Comparison of ENCODE assay signal across 7 cellular contexts in genomic region chr1:197327776-197328364, GRCh38. TPM values are rescaled to one million over a fixed set of nuclear protein-coding genes. Genes with fewer than 3 reads are reported as not detected.
A peak's percentile ranks its signal among the peaks of the same experiment; 100 is the strongest.
DNase-seq lines count a peak whose midpoint lies in the region; ATAC-seq, FAIRE-seq and TF ChIP-seq lines count a peak whose summit lies in the region.

No MANE protein-coding gene starts in this region.

- intact Hi-C loops in K562 (cut with micrococcal nuclease): loop anchor here (1.0 to 10.0 kb wide), 3 partner anchors 28 to 537 kb away; no protein-coding TSS in a partner anchor

- FAIRE-seq in K562 (lab: Jason Lieb, UNC): no peak

- ATAC-seq in K562 (peak; percentile 75; the same call in 2 of the 3 replicates), HG03378 (IDR thresholded peaks at IDR 0.05; ENCODE audit: unreplicated experiment) (no peak), HG02610 (IDR thresholded peaks at IDR 0.05; ENCODE audit: unreplicated experiment) (no peak)

- H2AFZ ChIP-seq in K562 (ENCODE audit: low read depth, low read length): no peak overlapping the region
- no peak overlapping the region for H2AFZ ChIP-seq in osteoblast (ENCODE audit: low read length)

- TF ChIP-seq CTCF in GM10248 (IDR thresholded peaks at IDR 0.05; ENCODE audit: control extremely low read depth, extremely low read depth, low read depth, missing control alignments) (peak; percentile 52), K562 (IDR thresholded peaks at IDR 0.05 in 2 of 3, conservative IDR thresholded peaks at IDR 0.05 in 1 of 3; ENCODE audit: insufficient read depth in 2 of 3, low read depth in 1 of 3, low read length in 3 of 3) (peak; percentile 32 to 65 (median 56); a peak in 5 of 6 replicates), osteoblast (IDR thresholded peaks at IDR 0.05; ENCODE audit: extremely low read depth, low read depth, low read length) (peak; percentile 71)

- TF ChIP-seq POLR2A in K562 (conservative IDR thresholded peaks at IDR 0.05): no peak

- POLR2A ChIA-PET in GM10248 (lab: Yijun Ruan, JAX): no interaction called here
- POLR2A ChIA-PET in K562 (lab: Yijun Ruan, JAX): no interaction called here

- DNase-seq in GM10248 (ENCODE audit: extremely low spot score) (no peak), K562 (ENCODE audit: extremely low read depth in 1 of 4, low spot score in 3 of 4) (no peak), osteoblast (ENCODE audit: insufficient read length, low spot score, missing footprints) (peak; percentile 32), NCI-H226 (no peak)

- no peaks in the 10 kb centered on the region for H3K36me3 ChIP-seq in K562 (ENCODE audit: control insufficient read depth, insufficient read depth, low read length)
- H3K36me3 ChIP-seq in osteoblast (ENCODE audit: insufficient read depth, low read length): no peaks in the 10 kb centered on the region

- no peak for TF ChIP-seq EP300 in Ishikawa (IDR thresholded peaks at IDR 0.05; ENCODE audit: borderline replicate concordance)
- no peak for TF ChIP-seq EP300 in K562 (IDR thresholded peaks at IDR 0.05; ENCODE audit: low read length)

- H3K4me2 ChIP-seq in K562 (ENCODE audit: insufficient read depth, low read length) (no peak overlapping the region), osteoblast (ENCODE audit: insufficient read depth, low read length) (no peak overlapping the region)

- H3K4me3 ChIP-seq in K562 (no peak overlapping the region), osteoblast (ENCODE audit: insufficient read depth, low read length) (no peak overlapping the region)

- CTCF ChIA-PET in GM10248 (lab: Yijun Ruan, JAX): interaction anchor here (0.6 to 2.5 kb wide), 3 partner anchors 21 to 30 kb away, joined by 3 to 6 read pairs (median 3); no protein-coding TSS in a partner anchor
- CTCF ChIA-PET in K562 (lab: Yijun Ruan, JAX; ENCODE audit: low intra/inter-chr PET ratio): interaction anchor here (3.6 kb wide), 1 partner anchor 29 kb away, joined by 9 read pairs; no protein-coding TSS in a partner anchor

- H4K20me1 ChIP-seq in K562 (replicated peaks; ENCODE audit: control insufficient read depth, insufficient read depth, low read length): no peaks in the 10 kb centered on the region
- H4K20me1 ChIP-seq in osteoblast (ENCODE audit: insufficient read depth, low read length): no peaks in the 10 kb centered on the region

- no peak overlapping the region for H3K9ac ChIP-seq in K562 (ENCODE audit: insufficient read depth in 1 of 2, low read depth in 2 of 2, low read length in 2 of 2)

- in situ Hi-C loops in K562 (cut with MboI): no loop called here

- WGBS in K562 (ENCODE audit: insufficient coverage, low coverage, missing lambda C conversion rate): 0% methylated on average over 2 of the region's 2 CpGs

- H3K4me1 ChIP-seq in K562 (replicated peaks in 1 of 2; ENCODE audit: control insufficient read depth in 2 of 2, insufficient read depth in 2 of 2, low read length in 2 of 2): no peaks in the 10 kb centered on the region
- no peaks in the 10 kb centered on the region for H3K4me1 ChIP-seq in osteoblast (ENCODE audit: insufficient read depth, low read length)

- TF ChIP-seq RAD21 in Ishikawa (IDR thresholded peaks at IDR 0.05; ENCODE audit: low read depth): peak; percentile 46
- TF ChIP-seq RAD21 in K562 (CRISPR knock-in tag; conservative IDR thresholded peaks at IDR 0.05 in 1 of 2, IDR thresholded peaks at IDR 0.05 in 1 of 2): peak; percentile 63 to 74

- no peaks in the 10 kb centered on the region for H3K9me1 ChIP-seq in K562 (ENCODE audit: control insufficient read depth, insufficient read depth, low read length)

- H3K27me3 ChIP-seq in K562 (ENCODE audit: control insufficient read depth in 2 of 2, insufficient read depth in 2 of 2, low read length in 2 of 2) (no peaks in the 10 kb centered on the region), osteoblast (ENCODE audit: insufficient read depth, low read length) (no peaks in the 10 kb centered on the region)

- H3K27ac ChIP-seq in K562 (ENCODE audit: extremely low read depth, low read depth, low read length): no peak overlapping the region
- H3K27ac ChIP-seq in osteoblast (ENCODE audit: low read depth, low read length): no peak overlapping the region

- no peaks in the 10 kb centered on the region for H3K79me2 ChIP-seq in K562 (ENCODE audit: control insufficient read depth, insufficient read depth, low read length)
- no peaks in the 10 kb centered on the region for H3K79me2 ChIP-seq in osteoblast (ENCODE audit: insufficient read depth, low read length)

- no peaks in the 10 kb centered on the region for H3K9me3 ChIP-seq in K562 (replicated peaks; ENCODE audit: control insufficient read depth, insufficient read depth, low read depth, low read length)
- H3K9me3 ChIP-seq in osteoblast (ENCODE audit: low read depth, low read length): no peaks in the 10 kb centered on the region

- no TSS peak for BruUV-seq in K562 (replicated peaks; lab: Mats Ljungman, UMichigan)

TF ChIP-seq in Ishikawa, 13 proteins besides CTCF, POLR2A, EP300 and RAD21 (continues in another document):
- TF ChIP-seq EGR1 (IDR thresholded peaks at IDR 0.05) (no peak), REST (IDR thresholded peaks at IDR 0.05; ENCODE audit: low read depth) (no peak), CREB1 (IDR thresholded peaks at IDR 0.05; ENCODE audit: low read depth) (no peak)

TF ChIP-seq in K562, 482 proteins besides CTCF, POLR2A, EP300 and RAD21:
- no peak for TF ChIP-seq NONO (IDR thresholded peaks at IDR 0.05; ENCODE audit: low read depth in 2 of 2, low read length in 1 of 2)
- no peak for TF ChIP-seq ETV1 (tag; conservative IDR thresholded peaks at IDR 0.05; ENCODE audit: low read depth)
- TF ChIP-seq ZNF740 (CRISPR knock-in tag; IDR thresholded peaks at IDR 0.05): no peak
- TF ChIP-seq ZNF740 (tag; IDR thresholded peaks at IDR 0.05): no peak
- no peak for TF ChIP-seq SAP30 (IDR thresholded peaks at IDR 0.05; ENCODE audit: borderline replicate concordance, insufficient read depth, low read depth, low read length, poor library complexity, severe bottlenecking)
- TF ChIP-seq ESRRB (CRISPR knock-in tag; IDR thresholded peaks at IDR 0.05; ENCODE audit: borderline replicate concordance): no peak
- no peak for TF ChIP-seq JUND (IDR thresholded peaks at IDR 0.05; ENCODE audit: borderline replicate concordance, low read depth, low read length)
- no peak for TF ChIP-seq JUND (tag; IDR thresholded peaks at IDR 0.05; ENCODE audit: borderline replicate concordance, low read depth, low read length)
- 0 out of 2 replicates have a peak, but pooled peaks have one; percentile 13 for TF ChIP-seq SMC3 (conservative IDR thresholded peaks at IDR 0.05; ENCODE audit: insufficient read depth, low read depth, low read length)
- 0 out of 2 replicates have a peak, but pooled peaks have one; percentile 10 for TF ChIP-seq NCOR1 (IDR thresholded peaks at IDR 0.05)

RNA-seq across cellular contexts. Expression of gene CRB1, which starts 59.8 kb away (rescaled TPM):
- not detected in 2 replicates for total RNA-seq in K562 (2011; cell fraction: chromatin; rRNA removed; ENCODE audit: low replicate concordance)
- total RNA-seq in K562 (2011; cell fraction: nucleolus; rRNA removed): not detected in 2 replicates
- not detected in 2 replicates for total RNA-seq in K562 (2011; cell fraction: nucleoplasm; rRNA removed)
- total RNA-seq in K562 (2014; rRNA removed) (not detected in 2 replicates), K562 (2014; rRNA removed; fragmentation: Illumina TruSeq; extraction: Trizol) (not detected in 2 replicates), K562 (2015; rRNA removed; fragmentation: Illumina TruSeq; extraction: Trizol) (not detected in 2 replicates), K562 (2021) (0.07 TPM in 1 of 2 replicates, not detected in the other), osteoblast (not detected in 2 replicates)
- polyA plus RNA-seq in K562 (2011; rRNA removed) (0.10 and 0.14 TPM in 2 replicates), K562 (2014; fragmentation: Illumina TruSeq; extraction: Trizol) (not detected in 2 replicates), K562 (2014; fragmentation: Nextera tagmentation; extraction: Ambion mirVana) (under 1 TPM in 1 of 2 experiments, not detected in 1; 0.04 TPM), K562 (2014; rRNA removed) (not detected in 2 replicates)
- 0.01 TPM in 1 of 2 replicates, not detected in the other for polyA plus RNA-seq in K562 (2011; cell fraction: cytosol; rRNA removed)
- polyA plus RNA-seq in K562 (2011; cell fraction: nucleus; rRNA removed): 0.04 and 0.11 TPM in 2 replicates
- polyA plus RNA-seq in K562 (2012): 0.03 and 0.14 TPM in 2 replicates
- polyA minus RNA-seq in K562 (2011; rRNA and poly(A)+ RNA removed): 0.11 and 0.39 TPM in 2 replicates
- not detected in 2 replicates for polyA minus RNA-seq in K562 (2011; cell fraction: cytosol; rRNA and poly(A)+ RNA removed)
- 0.13 and 0.33 TPM in 2 replicates for polyA minus RNA-seq in K562 (2011; cell fraction: nucleus; rRNA and poly(A)+ RNA removed)
